ENCODE assay signal across 17 cellular contexts in the genomic region with DNA sequence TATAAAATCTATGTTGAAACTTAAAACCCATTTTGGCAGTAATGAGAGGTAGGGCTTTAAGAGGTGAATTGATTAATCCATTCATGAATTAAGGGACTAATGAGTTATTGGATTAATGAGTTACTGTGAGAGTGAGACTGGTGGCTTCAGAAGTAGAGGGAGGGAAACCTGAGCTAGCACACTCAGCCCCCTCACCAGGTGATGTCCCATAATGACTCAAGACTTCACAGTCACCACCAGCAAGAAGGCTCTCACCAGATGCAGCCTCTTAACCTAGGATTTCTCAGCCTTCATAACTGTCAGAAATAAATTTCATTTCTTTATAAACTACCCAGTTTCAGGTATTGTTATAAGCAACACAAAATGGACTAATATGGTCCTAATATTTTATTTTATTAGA.
A peak's percentile ranks its signal among the peaks of the same experiment; 100 is the strongest.
DNase-seq lines count a peak whose midpoint lies in the region; ATAC-seq lines count a peak whose summit lies in the region.
"Had no signal": no experiment of that assay in that cellular context is flagged by ENCODE, and none has a peak within 500 bp of the region (broad histone marks: within the 10 kb centered on the region; RNA-seq: fewer than 3 reads in every experiment).

No MANE protein-coding gene starts in this region.

- H3K27me3 Mint-ChIP-seq in naive thymus-derived CD4-positive, alpha-beta T cell = no peaks in the 10 kb centered on the region
- H3K27me3 Mint-ChIP-seq: activated CD4-positive, alpha-beta T cell treated with anti-CD3 and anti-CD28 coated beads, Interleukin-2, amount 10 ng/mL, durations not matched to agents 7 days and 5 days; brain; T-cell had no signal

- H3K27me3 ChIP-seq in naive thymus-derived CD4-positive, alpha-beta T cell (ENCODE audit: control insufficient read depth in 2 of 2, insufficient read depth in 2 of 2, low read length in 2 of 2) = no peaks in the 10 kb centered on the region
- H3K27me3 ChIP-seq: BLaER1 treated with 17β-estradiol and CSF1 and Interleukin-3, amounts not matched to agents 10 nM and 100 nM had no signal

- no peaks in the 10 kb centered on the region for H3K4me1 ChIP-seq in naive thymus-derived CD4-positive, alpha-beta T cell (ENCODE audit: control insufficient read depth in 2 of 2, insufficient read depth in 2 of 2, low read length in 2 of 2)
- H3K4me1 ChIP-seq: BLaER1 treated with 17β-estradiol and CSF1 and Interleukin-3, amounts not matched to agents 10 nM and 100 nM had no signal

- H3K9me3 ChIP-seq in naive thymus-derived CD4-positive, alpha-beta T cell (ENCODE audit: control insufficient read depth in 2 of 3, low read length in 3 of 3) = no peaks in the 10 kb centered on the region

- H3K27ac ChIP-seq in naive thymus-derived CD4-positive, alpha-beta T cell (ENCODE audit: low read depth, low read length) = no peak overlapping the region
- H3K27ac ChIP-seq: BLaER1 treated with 17β-estradiol and CSF1 and Interleukin-3, amounts not matched to agents 10 nM and 100 nM had no signal

- DNase-seq in medulla oblongata (ENCODE audit: extremely low spot score) (no peak), foreskin melanocyte (no peak), LoVo (ENCODE audit: low spot score) (no peak)
- no peak for DNase-seq in naive thymus-derived CD4-positive, alpha-beta T cell
- DNase-seq: activated CD4-positive, alpha-beta T cell treated with anti-CD3 and anti-CD28 coated beads, Interleukin-2, amount 10 ng/mL, durations not matched to agents 7 days and 5 days; activated effector memory CD4-positive, alpha-beta T cell treated with anti-CD3 and anti-CD28 coated beads, Interleukin-2, amount 50 U/mL, for 16 hours; T-cell had no signal

- H3K27ac Mint-ChIP-seq in naive thymus-derived CD4-positive, alpha-beta T cell = no peak overlapping the region
- H3K27ac Mint-ChIP-seq: activated CD4-positive, alpha-beta T cell treated with anti-CD3 and anti-CD28 coated beads, Interleukin-2, amount 10 ng/mL, durations not matched to agents 7 days and 5 days; nephron; T-cell had no signal

- H3K4me3 ChIP-seq in naive thymus-derived CD4-positive, alpha-beta T cell (ENCODE audit: low read length) = no peak overlapping the region
- H3K4me3 ChIP-seq: BLaER1 treated with 17β-estradiol and CSF1 and Interleukin-3, amounts not matched to agents 10 nM and 100 nM had no signal

- no peak overlapping the region for H3K4me3 Mint-ChIP-seq in naive thymus-derived CD4-positive, alpha-beta T cell
- H3K4me3 Mint-ChIP-seq: activated CD4-positive, alpha-beta T cell treated with anti-CD3 and anti-CD28 coated beads, Interleukin-2, amount 10 ng/mL, durations not matched to agents 7 days and 5 days; brain; nephron; T-cell had no signal

- H3K4me1 Mint-ChIP-seq in naive thymus-derived CD4-positive, alpha-beta T cell = no peaks in the 10 kb centered on the region
- H3K4me1 Mint-ChIP-seq: activated CD4-positive, alpha-beta T cell treated with anti-CD3 and anti-CD28 coated beads, Interleukin-2, amount 10 ng/mL, durations not matched to agents 7 days and 5 days; nephron; T-cell had no signal

- POLR2A ChIA-PET in naive thymus-derived CD4-positive, alpha-beta T cell (lab: Charles Lee) = no interaction called here

- H3K36me3 ChIP-seq in naive thymus-derived CD4-positive, alpha-beta T cell (ENCODE audit: control insufficient read depth in 2 of 3, insufficient read depth in 3 of 3, low read length in 3 of 3) = no peaks in the 10 kb centered on the region
- H3K36me3 ChIP-seq: BLaER1 treated with 17β-estradiol and CSF1 and Interleukin-3, amounts not matched to agents 10 nM and 100 nM had no signal

- peaks cover 0 to 3% (median 0%) of the 10 kb centered on the region in 5 donors for H3K36me3 Mint-ChIP-seq in naive thymus-derived CD4-positive, alpha-beta T cell
- H3K36me3 Mint-ChIP-seq: T-cell had no signal

- peaks cover 0 to 18% (median 7%) of the 10 kb centered on the region in 11 donors for H3K9me3 Mint-ChIP-seq in naive thymus-derived CD4-positive, alpha-beta T cell

- ATAC-seq in GM18502 (IDR thresholded peaks at IDR 0.05; ENCODE audit: poor library complexity, unreplicated experiment) = peak; percentile 84
- peak; percentile 82 for ATAC-seq in GM19023 (IDR thresholded peaks at IDR 0.05; ENCODE audit: unreplicated experiment)
- peak; percentile 76 for ATAC-seq in HG02678 (IDR thresholded peaks at IDR 0.05; ENCODE audit: unreplicated experiment)
- ATAC-seq in HG03565 (IDR thresholded peaks at IDR 0.05; ENCODE audit: unreplicated experiment) = peak; percentile 71
- no peak for ATAC-seq in naive thymus-derived CD4-positive, alpha-beta T cell
- ATAC-seq: HepG2, Panc1, sciatic nerve, T-cell had no signal

- CTCF ChIA-PET in naive thymus-derived CD4-positive, alpha-beta T cell (lab: Charles Lee) = no interaction called here

- intact Hi-C loops in naive thymus-derived CD4-positive, alpha-beta T cell (cut with micrococcal nuclease) = no loop called here
